In genomic region chr10:110845756-110846620, GRCh38 we compare ENCODE assay signal across 1 cellular context.
TF ChIP-seq lines count a peak whose summit lies in the region.

No MANE protein-coding gene starts in this region.

TF ChIP-seq in HepG2, 621 proteins besides CTCF, POLR2A, EP300 and RAD21 (continued from another document and continues in another):
- peak; percentile 14; the same call in 1 of the 2 replicates for TF ChIP-seq ARID4A (CRISPR knock-in tag; IDR thresholded peaks at IDR 0.05; ENCODE audit: borderline replicate concordance)
- peak; percentile 11; the same call in 1 of the 2 replicates for TF ChIP-seq CREM (IDR thresholded peaks at IDR 0.05)
- TF ChIP-seq CREM (CRISPR knock-in tag; IDR thresholded peaks at IDR 0.05), result no peak
- TF ChIP-seq TFE3 (CRISPR knock-in tag; IDR thresholded peaks at IDR 0.05), result no peak
- no peak for TF ChIP-seq SOX6 (IDR thresholded peaks at IDR 0.05)
- peak; percentile 85 for TF ChIP-seq SOX6 (CRISPR knock-in tag; IDR thresholded peaks at IDR 0.05)
- TF ChIP-seq ZNF468 (CRISPR knock-in tag; IDR thresholded peaks at IDR 0.05), result no peak
- TF ChIP-seq ZNF329 (CRISPR knock-in tag; IDR thresholded peaks at IDR 0.05; ENCODE audit: low read depth), result no peak
- no peak for TF ChIP-seq SP2 (CRISPR knock-in tag; IDR thresholded peaks at IDR 0.05)
- no peak for TF ChIP-seq ZFP36 (IDR thresholded peaks at IDR 0.05; ENCODE audit: borderline replicate concordance, low read depth, low read length, partially characterized antibody)
- no peak for TF ChIP-seq XBP1 (CRISPR knock-in tag; IDR thresholded peaks at IDR 0.05)
- TF ChIP-seq THRA (CRISPR knock-in tag; IDR thresholded peaks at IDR 0.05; ENCODE audit: borderline replicate concordance), result peak; percentile 97
- TF ChIP-seq CCAR2 (optimal IDR thresholded peaks at IDR 0.05; ENCODE audit: low read depth, low read length), result no peak
- peak; percentile 38; the same call in 1 of the 2 replicates for TF ChIP-seq ZNF556 (CRISPR knock-in tag; IDR thresholded peaks at IDR 0.05; ENCODE audit: borderline replicate concordance)
- no peak for TF ChIP-seq ZNF614 (CRISPR knock-in tag; IDR thresholded peaks at IDR 0.05; ENCODE audit: borderline replicate concordance)
- TF ChIP-seq ZNF776 (CRISPR knock-in tag; IDR thresholded peaks at IDR 0.05), result no peak
- no peak for TF ChIP-seq ZNF724P (CRISPR knock-in tag; IDR thresholded peaks at IDR 0.05; ENCODE audit: borderline replicate concordance)
- no peak for TF ChIP-seq ZKSCAN1 (IDR thresholded peaks at IDR 0.05; ENCODE audit: low read length)
- TF ChIP-seq ZIK1 (CRISPR knock-in tag; IDR thresholded peaks at IDR 0.05; ENCODE audit: borderline replicate concordance, low read depth), result no peak
- TF ChIP-seq CAMTA2 (CRISPR knock-in tag; IDR thresholded peaks at IDR 0.05; ENCODE audit: borderline replicate concordance), result no peak
- no peak for TF ChIP-seq GLMP (CRISPR knock-in tag; IDR thresholded peaks at IDR 0.05; ENCODE audit: borderline replicate concordance)
- TF ChIP-seq NCOA2 (CRISPR knock-in tag; IDR thresholded peaks at IDR 0.05), result peak; percentile 77
- TF ChIP-seq TBX3 (IDR thresholded peaks at IDR 0.05; ENCODE audit: borderline replicate concordance), result peak; percentile 59; the same call in 1 of the 2 replicates
- TF ChIP-seq IRX3 (CRISPR knock-in tag; IDR thresholded peaks at IDR 0.05; ENCODE audit: borderline replicate concordance, low read depth), result no peak
- TF ChIP-seq MEF2D (CRISPR knock-in tag; IDR thresholded peaks at IDR 0.05), result 0 out of 2 replicates have a peak, but pooled peaks have one; percentile 17
- TF ChIP-seq HMG20A (CRISPR knock-in tag; IDR thresholded peaks at IDR 0.05; ENCODE audit: borderline replicate concordance), result peak; percentile 66; the same call in 1 of the 2 replicates
- no peak for TF ChIP-seq MBNL3 (CRISPR knock-in tag; conservative IDR thresholded peaks at IDR 0.05)
- no peak for TF ChIP-seq ZKSCAN5 (CRISPR knock-in tag; IDR thresholded peaks at IDR 0.05)
- 0 out of 4 replicates have a peak, but pooled peaks of 1 of the 2 experiments have one; percentile 6 for TF ChIP-seq REST (IDR thresholded peaks at IDR 0.05; ENCODE audit: borderline replicate concordance in 1 of 2, low read depth in 1 of 2, low read length in 2 of 2)
- no peak for TF ChIP-seq ETV6 (CRISPR knock-in tag; conservative IDR thresholded peaks at IDR 0.05)
- TF ChIP-seq ISX (CRISPR knock-in tag; conservative IDR thresholded peaks at IDR 0.05), result no peak
- peak; percentile 63; the same call in 1 of the 2 replicates for TF ChIP-seq MTA1 (CRISPR knock-in tag; IDR thresholded peaks at IDR 0.05; ENCODE audit: borderline replicate concordance)
- no peak for TF ChIP-seq ZBTB8A (CRISPR knock-in tag; IDR thresholded peaks at IDR 0.05; ENCODE audit: borderline replicate concordance, low read depth)
- no peak for TF ChIP-seq ZNF572 (CRISPR knock-in tag; IDR thresholded peaks at IDR 0.05)
- 0 out of 4 replicates have a peak, but pooled peaks of 1 of the 2 experiments have one; percentile 26 for TF ChIP-seq HMGXB4 (CRISPR knock-in tag; IDR thresholded peaks at IDR 0.05; ENCODE audit: borderline replicate concordance in 1 of 2, low read depth in 1 of 2)
- TF ChIP-seq RNF2 (conservative IDR thresholded peaks at IDR 0.05; ENCODE audit: low read depth), result peak; percentile 54; the same call in 1 of the 2 replicates
- no peak for TF ChIP-seq GTF2F1 (IDR thresholded peaks at IDR 0.05; ENCODE audit: low read length)
- 0 out of 2 replicates have a peak, but pooled peaks have one; percentile 66 for TF ChIP-seq RCOR2 (CRISPR knock-in tag; IDR thresholded peaks at IDR 0.05)
- peak; percentile 68; the same call in 1 of the 2 replicates for TF ChIP-seq FOXO1 (CRISPR knock-in tag; IDR thresholded peaks at IDR 0.05)
- TF ChIP-seq FOXP1 (IDR thresholded peaks at IDR 0.05), result no peak
- TF ChIP-seq FOXP1 (CRISPR knock-in tag; IDR thresholded peaks at IDR 0.05), result peak; percentile 16; the same call in 1 of the 2 replicates
- peak; percentile 39; the same call in 1 of the 2 replicates for TF ChIP-seq ZFP91 (CRISPR knock-in tag; IDR thresholded peaks at IDR 0.05; ENCODE audit: borderline replicate concordance)
- TF ChIP-seq SKI (IDR thresholded peaks at IDR 0.05; ENCODE audit: partially characterized antibody), result peak; percentile 19
